ENCODE assay signal across 16 cellular contexts in genomic region chr3:33746412-33747116, GRCh38. TPM values are rescaled to one million over a fixed set of nuclear protein-coding genes. Genes with fewer than 3 reads are reported as not detected.
DNase-seq lines count a peak whose midpoint lies in the region; ATAC-seq and TF ChIP-seq lines count a peak whose summit lies in the region.
"Had no signal": no experiment of that assay in that cellular context is flagged by ENCODE, and none has a peak within 500 bp of the region (broad histone marks: within the 10 kb centered on the region; RNA-seq: fewer than 3 reads in every experiment).

No MANE protein-coding gene starts in this region.

- H3K9me3 ChIP-seq in gastrocnemius medialis = no peaks in the 10 kb centered on the region
- H3K9me3 ChIP-seq: neutrophil had no signal

- no peak overlapping the region for H3K4me3 Mint-ChIP-seq in GM23338
- H3K4me3 Mint-ChIP-seq: activated CD8-positive, alpha-beta memory T cell treated with anti-CD3 and anti-CD28 coated beads, Interleukin-2, amount 10 ng/mL, durations not matched to agents 7 days and 5 days; activated naive CD4-positive, alpha-beta T cell treated with anti-CD3 and anti-CD28 coated beads, Interleukin-2, amount 50 U/mL, for 24 hours; CD4-positive, CD25-positive, alpha-beta regulatory T cell had no signal

- DNase-seq in GM23338 (ENCODE audit: low spot score) = peak; percentile 7
- peak; percentile 8 for DNase-seq in NB4 (ENCODE audit: low read depth)
- DNase-seq in stimulated activated naive CD4-positive, alpha-beta T cell (lab: John Stamatoyannopoulos, UW) = no peak
- DNase-seq in gastrocnemius medialis = no peak
- DNase-seq in NCI-H2171 (lab: John Stamatoyannopoulos, UW) = no peak
- DNase-seq in NCI-H2227 treated with DMSO at 0.1 percent for 48 hours (lab: John Stamatoyannopoulos, UW) = no peak
- DNase-seq: activated CD8-positive, alpha-beta memory T cell treated with anti-CD3 and anti-CD28 coated beads, Interleukin-2, amount 10 ng/mL, durations not matched to agents 7 days and 5 days; CD4-positive, CD25-positive, alpha-beta regulatory T cell; effector memory CD4-positive, alpha-beta T cell; foreskin fibroblast; NCI-H1105 treated with DMSO at 0.1 percent for 48 hours; NCI-H510A had no signal

- no peaks in the 10 kb centered on the region for H3K27me3 Mint-ChIP-seq in GM23338 (ENCODE audit: insufficient read depth, low read depth, poor library complexity)

- in situ Hi-C loops in gastrocnemius medialis (cut with MboI; ENCODE audit: low sequenced_read_pairs in 4 of 4) = no loop called here

- H3K4me1 ChIP-seq in GM23338 (ENCODE audit: insufficient read depth) = no peaks in the 10 kb centered on the region
- no peaks in the 10 kb centered on the region for H3K4me1 ChIP-seq in gastrocnemius medialis

- intact Hi-C loops in gastrocnemius medialis (cut with DNase I; ENCODE audit: low total_unique reads) = no loop called here

- 0 out of 3 replicates have a peak, but pooled peaks cover 4% of the 10 kb centered on the region for H3K9me3 Mint-ChIP-seq in GM23338
- H3K9me3 Mint-ChIP-seq: activated naive CD4-positive, alpha-beta T cell treated with anti-CD3 and anti-CD28 coated beads, Interleukin-2, amount 50 U/mL, for 24 hours; CD4-positive, CD25-positive, alpha-beta regulatory T cell had no signal

- H3K27ac Mint-ChIP-seq in GM23338 = no peak overlapping the region
- H3K27ac Mint-ChIP-seq: activated CD8-positive, alpha-beta memory T cell treated with anti-CD3 and anti-CD28 coated beads, Interleukin-2, amount 10 ng/mL, durations not matched to agents 7 days and 5 days; activated naive CD4-positive, alpha-beta T cell treated with anti-CD3 and anti-CD28 coated beads, Interleukin-2, amount 50 U/mL, for 24 hours; CD4-positive, CD25-positive, alpha-beta regulatory T cell had no signal

- no peak overlapping the region; the same call in 1 of the 2 replicates for H3K4me2 ChIP-seq in GM23338

- peaks cover 6% of the 10 kb centered on the region; the same call in 1 of the 3 replicates for H3K4me1 Mint-ChIP-seq in GM23338
- H3K4me1 Mint-ChIP-seq: activated naive CD4-positive, alpha-beta T cell treated with anti-CD3 and anti-CD28 coated beads, Interleukin-2, amount 50 U/mL, for 24 hours; CD4-positive, CD25-positive, alpha-beta regulatory T cell had no signal

- no peak for TF ChIP-seq POLR2A in NB4 (IDR thresholded peaks at IDR 0.05; ENCODE audit: extremely low read depth, insufficient read length)
- TF ChIP-seq POLR2A in gastrocnemius medialis (IDR thresholded peaks at IDR 0.05) = no peak

- no peak for TF ChIP-seq CTCF in GM23338 (conservative IDR thresholded peaks at IDR 0.05; ENCODE audit: low read depth in 2 of 2)
- no peak for TF ChIP-seq CTCF in NB4 (IDR thresholded peaks at IDR 0.05; ENCODE audit: low read depth, low read length)
- TF ChIP-seq CTCF in gastrocnemius medialis (IDR thresholded peaks at IDR 0.05 in 4 of 5, conservative IDR thresholded peaks at IDR 0.05 in 1 of 5) = no peak

- no peaks in the 10 kb centered on the region for H3K36me3 ChIP-seq in GM23338 (ENCODE audit: insufficient read depth)
- no peaks in the 10 kb centered on the region for H3K36me3 ChIP-seq in gastrocnemius medialis
- H3K36me3 ChIP-seq: neutrophil had no signal

- ATAC-seq in GM19025 (IDR thresholded peaks at IDR 0.05; ENCODE audit: low read depth, unreplicated experiment) (peak; percentile 75), GM23338 (no peak), gastrocnemius medialis (no peak)
- ATAC-seq: activated CD8-positive, alpha-beta memory T cell treated with anti-CD3 and anti-CD28 coated beads, Interleukin-2, amount 10 ng/mL, durations not matched to agents 7 days and 5 days had no signal

- peaks cover 7% of the 10 kb centered on the region; the same call in 1 of the 2 replicates for H3K9me2 ChIP-seq in GM23338 (ENCODE audit: insufficient read depth)

- no peaks in the 10 kb centered on the region for H3F3A ChIP-seq in GM23338 (replicated peaks; ENCODE audit: low read depth)

- H3K27ac ChIP-seq in GM23338 (ENCODE audit: low read depth) = no peak overlapping the region
- no peak overlapping the region for H3K27ac ChIP-seq in gastrocnemius medialis
- H3K27ac ChIP-seq: neutrophil, skin epidermis had no signal

- H3K79me2 ChIP-seq in GM23338 (replicated peaks; ENCODE audit: insufficient read depth) = no peaks in the 10 kb centered on the region

- H3K36me3 Mint-ChIP-seq in GM23338 (ENCODE audit: low read depth) = no peaks in the 10 kb centered on the region
- H3K36me3 Mint-ChIP-seq: activated CD8-positive, alpha-beta memory T cell treated with anti-CD3 and anti-CD28 coated beads, Interleukin-2, amount 10 ng/mL, durations not matched to agents 7 days and 5 days; activated naive CD4-positive, alpha-beta T cell treated with anti-CD3 and anti-CD28 coated beads, Interleukin-2, amount 50 U/mL, for 24 hours; CD4-positive, CD25-positive, alpha-beta regulatory T cell had no signal

- H3K27me3 ChIP-seq in GM23338 (ENCODE audit: insufficient read depth) (no peaks in the 10 kb centered on the region), gastrocnemius medialis (no peaks in the 10 kb centered on the region)
- H3K27me3 ChIP-seq: neutrophil had no signal

- H3K4me3 ChIP-seq in GM23338 (no peak overlapping the region), NB4 (ENCODE audit: low read depth, low read length) (no peak overlapping the region), gastrocnemius medialis (no peak overlapping the region)
- H3K4me3 ChIP-seq: skin epidermis had no signal

- no peaks in the 10 kb centered on the region for H4K20me1 ChIP-seq in GM23338 (replicated peaks; ENCODE audit: insufficient read depth)

- H2AFZ ChIP-seq in GM23338 = peak overlapping the region; percentile 80

TF ChIP-seq in GM23338, 12 proteins besides CTCF, POLR2A, EP300 and RAD21 (continues in another document):
- no peak for TF ChIP-seq REST (IDR thresholded peaks at IDR 0.05; ENCODE audit: unreplicated experiment)
- no peak for TF ChIP-seq NANOG (IDR thresholded peaks at IDR 0.05; ENCODE audit: borderline replicate concordance)
- no peak for TF ChIP-seq EZH2 (IDR thresholded peaks at IDR 0.05; ENCODE audit: low read depth, unreplicated experiment)
- no peak for TF ChIP-seq CREB1 (CRISPR knock-in tag; IDR thresholded peaks at IDR 0.05; ENCODE audit: low read depth)
- TF ChIP-seq ZNF114 (CRISPR knock-in tag; IDR thresholded peaks at IDR 0.05) = no peak

RNA-seq across cellular contexts. Expression of gene CLASP2, which starts 28.5 kb away (rescaled TPM):
- total RNA-seq in GM23338 (2014; rRNA removed; shearing (Covaris generic)) = 67.5 and 74.6 TPM in 2 replicates
- 9.7 and 12.8 TPM in 2 replicates for polyA plus RNA-seq in GM23338 (2016; fragmentation: Nextera tagmentation; extraction: Ambion mirVana)
- 10 to 100 TPM; 37.6 to 55.2 (median 44.6) TPM for total RNA-seq in gastrocnemius medialis

RNA-seq across cellular contexts. Expression of gene PDCD6IP, which starts 51.9 kb away (rescaled TPM):
- 139 and 185 TPM in 2 replicates for total RNA-seq in GM23338 (2014; rRNA removed; shearing (Covaris generic))
- 34.0 and 45.1 TPM in 2 replicates for polyA plus RNA-seq in GM23338 (2016; fragmentation: Nextera tagmentation; extraction: Ambion mirVana)
- 100 to 1,000 TPM in 3 of 4 donors, 10 to 100 TPM in 1; 93.9 to 181 (median 127) TPM for total RNA-seq in gastrocnemius medialis

Comparison
In these comparisons a context has a peak if more than half of its experiments do, and no peak if none do; other contexts are left out.
1. DNase-seq: peak in GM23338 (single experiment) and NB4 (single experiment); none in stimulated activated naive CD4-positive, alpha-beta T cell (0 of 6), gastrocnemius medialis (0 of 2), NCI-H2171 (single experiment) and NCI-H2227 treated with DMSO at 0.1 percent for 48 hours (single experiment).